Comparison of ENCODE assay signal across 21 cellular contexts in genomic region chr4:83259586-83259985, GRCh38. TPM values are rescaled to one million over a fixed set of nuclear protein-coding genes. Genes with fewer than 3 reads are reported as not detected.
DNase-seq lines count a peak whose midpoint lies in the region; ATAC-seq, FAIRE-seq and TF ChIP-seq lines count a peak whose summit lies in the region.
"Had no signal": no experiment of that assay in that cellular context is flagged by ENCODE, and none has a peak within 500 bp of the region (broad histone marks: within the 10 kb centered on the region; RNA-seq: fewer than 3 reads in every experiment).

No MANE protein-coding gene starts in this region.

- peak overlapping the region in 2 of 4 donors; percentile 28 to 31 for H3K4me3 Mint-ChIP-seq in IgD-negative memory B cell
- H3K4me3 Mint-ChIP-seq: activated naive CD8-positive, alpha-beta T cell treated with anti-CD3 and anti-CD28 coated beads, Interleukin-2, amount 10 ng/mL, durations not matched to agents 7 days and 5 days; stimulated activated naive CD8-positive, alpha-beta T cell treated with anti-CD3 and anti-CD28 coated beads, Interleukin-15, Interleukin-2, amounts not matched to agents 100 ng/mL and 50 ng/mL, for 24 hours had no signal

- peak; percentile 63 for FAIRE-seq in GM12891 (lab: Jason Lieb, UNC)
- FAIRE-seq: bronchial epithelial cell had no signal

- TF ChIP-seq CTCF in tibial nerve (IDR thresholded peaks at IDR 0.05): no peak

- no peak overlapping the region for H2AK5ac ChIP-seq in mesenchymal stem cell (ENCODE audit: low read length, severe bottlenecking)

- TF ChIP-seq EP300 in tibial nerve (IDR thresholded peaks at IDR 0.05): no peak

- TF ChIP-seq POLR2A in GM12891 (IDR thresholded peaks at IDR 0.05; ENCODE audit: low read depth, low read length): no peak
- TF ChIP-seq POLR2A in tibial nerve (IDR thresholded peaks at IDR 0.05): no peak

- ATAC-seq in GM21367 (IDR thresholded peaks at IDR 0.05; ENCODE audit: unreplicated experiment) (peak; percentile 38), HG02852 (IDR thresholded peaks at IDR 0.05; ENCODE audit: unreplicated experiment) (no peak)
- ATAC-seq: sciatic nerve had no signal

- H3K79me1 ChIP-seq in mesenchymal stem cell (replicated peaks; ENCODE audit: low read length, poor library complexity, severe bottlenecking): no peaks in the 10 kb centered on the region

- no peak overlapping the region for H3K14ac ChIP-seq in mesenchymal stem cell (ENCODE audit: low read length in 2 of 2)

- H3K18ac ChIP-seq in mesenchymal stem cell (ENCODE audit: low read depth in 1 of 2, low read length in 2 of 2): no peak overlapping the region

- no peak overlapping the region for H3K27ac ChIP-seq in mesenchymal stem cell (ENCODE audit: low read length, poor library complexity, severe bottlenecking)
- H3K27ac ChIP-seq in tibial nerve: no peak overlapping the region
- H3K27ac ChIP-seq: Peyer's patch had no signal

- DNase-seq in GM12891 (ENCODE audit: insufficient read length, low spot score): no peak
- no peak for DNase-seq in mesenchymal stem cell
- DNase-seq in NCI-H2029 treated with DMSO at 0.1 percent for 48 hours (lab: John Stamatoyannopoulos, UW): no peak
- no peak for DNase-seq in tibial nerve (ENCODE audit: low spot score in 2 of 2)
- DNase-seq: activated CD4-positive, CD25-positive, alpha-beta regulatory T cell treated with anti-CD3 and anti-CD28 coated beads, Interleukin-2, amount 50 U/mL, for 72 hours; activated naive CD8-positive, alpha-beta T cell treated with anti-CD3 and anti-CD28 coated beads, Interleukin-2, amount 10 ng/mL, durations not matched to agents 7 days and 5 days; COR-L47; dermis blood vessel endothelial cell; GOT3; Karpas-422; NCI-H82; occipital lobe; Peyer's patch; stimulated activated CD4-positive, alpha-beta T cell treated with anti-CD3 and anti-CD28 coated beads, Interleukin-1b, Interleukin-23, amount 100 ng/mL, for 48 hours; T1000 had no signal

- H3K27me3 ChIP-seq in mesenchymal stem cell (ENCODE audit: control insufficient read depth in 1 of 2, insufficient read depth in 1 of 2, low read length in 2 of 2) (no peaks in the 10 kb centered on the region), tibial nerve (no peaks in the 10 kb centered on the region)
- H3K27me3 ChIP-seq: Peyer's patch had no signal

- H3K27me3 Mint-ChIP-seq in IgD-negative memory B cell: no peaks in the 10 kb centered on the region
- H3K27me3 Mint-ChIP-seq: activated naive CD8-positive, alpha-beta T cell treated with anti-CD3 and anti-CD28 coated beads, Interleukin-2, amount 10 ng/mL, durations not matched to agents 7 days and 5 days; stimulated activated naive CD8-positive, alpha-beta T cell treated with anti-CD3 and anti-CD28 coated beads, Interleukin-15, Interleukin-2, amounts not matched to agents 100 ng/mL and 50 ng/mL, for 24 hours had no signal

- H3K23ac ChIP-seq in mesenchymal stem cell (ENCODE audit: low read length in 2 of 2): no peak overlapping the region

- H2BK12ac ChIP-seq in mesenchymal stem cell (ENCODE audit: low read length in 2 of 2): no peak overlapping the region

- H3K4ac ChIP-seq in mesenchymal stem cell (ENCODE audit: low read depth in 1 of 2, low read length in 2 of 2): no peak overlapping the region

- H3K9me3 Mint-ChIP-seq in IgD-negative memory B cell: no peaks in the 10 kb centered on the region
- H3K9me3 Mint-ChIP-seq: activated naive CD8-positive, alpha-beta T cell treated with anti-CD3 and anti-CD28 coated beads, Interleukin-2, amount 10 ng/mL, durations not matched to agents 7 days and 5 days; stimulated activated naive CD8-positive, alpha-beta T cell treated with anti-CD3 and anti-CD28 coated beads, Interleukin-15, Interleukin-2, amounts not matched to agents 100 ng/mL and 50 ng/mL, for 24 hours had no signal

- H3K9ac ChIP-seq in mesenchymal stem cell (ENCODE audit: low read length): peak overlapping the region; percentile 37

- no peak overlapping the region for H2BK5ac ChIP-seq in mesenchymal stem cell (ENCODE audit: low read depth, low read length, poor library complexity, severe bottlenecking)

- H4K91ac ChIP-seq in mesenchymal stem cell (ENCODE audit: low read length): no peak overlapping the region

- no peak overlapping the region for H2BK15ac ChIP-seq in mesenchymal stem cell (ENCODE audit: low read depth, poor library complexity, severe bottlenecking)

- H3K36me3 Mint-ChIP-seq in IgD-negative memory B cell: no peaks in the 10 kb centered on the region

- peak overlapping the region in 2 of 3 donors; percentile 4 to 82 for H3K27ac Mint-ChIP-seq in IgD-negative memory B cell
- H3K27ac Mint-ChIP-seq: stimulated activated naive CD8-positive, alpha-beta T cell treated with anti-CD3 and anti-CD28 coated beads, Interleukin-15, Interleukin-2, amounts not matched to agents 100 ng/mL and 50 ng/mL, for 24 hours had no signal

- H3K4me1 ChIP-seq in mesenchymal stem cell (ENCODE audit: control insufficient read depth, insufficient read depth, low read depth, low read length) (peaks cover 11% of the 10 kb centered on the region), tibial nerve (peaks cover 0 to 31% (median 6%) of the 10 kb centered on the region in 4 donors)

- H2AFZ ChIP-seq in mesenchymal stem cell (ENCODE audit: low read depth, low read length): no peak overlapping the region

- H4K8ac ChIP-seq in mesenchymal stem cell (ENCODE audit: low read length): no peak overlapping the region

- no peak overlapping the region for H3K4me2 ChIP-seq in mesenchymal stem cell (ENCODE audit: low read length, poor library complexity, severe bottlenecking)

- H3K9me3 ChIP-seq in mesenchymal stem cell (ENCODE audit: control insufficient read depth, low read length): no peaks in the 10 kb centered on the region
- H3K9me3 ChIP-seq in tibial nerve: no peaks in the 10 kb centered on the region
- H3K9me3 ChIP-seq: Peyer's patch had no signal

- H2BK120ac ChIP-seq in mesenchymal stem cell (ENCODE audit: low read depth, low read length): no peak overlapping the region

- no CpG with 5 or more reads among the region's 1 CpG for WGBS in mesenchymal stem cell
- WGBS in tibial nerve, 2 donors: 87 to 89% methylated on average over 1 of the region's 1 CpG

- peaks cover 28 to 39% (median 36%) of the 10 kb centered on the region in 3 donors for H3K4me1 Mint-ChIP-seq in IgD-negative memory B cell

- H3K36me3 ChIP-seq in mesenchymal stem cell (ENCODE audit: control insufficient read depth in 1 of 2, insufficient read depth in 2 of 2, low read depth in 1 of 2, low read length in 2 of 2) (peaks cover 0 to 17% of the 10 kb centered on the region in 2 experiments), tibial nerve (no peaks in the 10 kb centered on the region)
- H3K36me3 ChIP-seq: Peyer's patch had no signal

- H3K4me3 ChIP-seq in mesenchymal stem cell (ENCODE audit: insufficient read depth in 1 of 2, low read depth in 1 of 2, low read length in 2 of 2) (no peak overlapping the region), tibial nerve (no peak overlapping the region)
- H3K4me3 ChIP-seq: Peyer's patch had no signal

TF ChIP-seq in GM12891, 5 proteins besides CTCF, POLR2A, EP300 and RAD21:
- TF ChIP-seq POU2F2 (IDR thresholded peaks at IDR 0.05; ENCODE audit: low read depth, low read length): no peak
- TF ChIP-seq TAF1 (IDR thresholded peaks at IDR 0.05; ENCODE audit: low read depth, low read length): no peak
- no peak for TF ChIP-seq POLR2AphosphoS5 (IDR thresholded peaks at IDR 0.05; ENCODE audit: low read depth, low read length)
- no peak for TF ChIP-seq SPI1 (IDR thresholded peaks at IDR 0.05; ENCODE audit: low read depth, low read length)
- no peak for TF ChIP-seq PAX5 (IDR thresholded peaks at IDR 0.05; ENCODE audit: insufficient read depth, low read length, severe bottlenecking)
TF ChIP-seq in GM12891: peak in this region for 0.

RNA-seq across cellular contexts. Expression of gene COQ2, which starts 25.0 kb away (rescaled TPM):
- 3.4 TPM for polyA plus RNA-seq in GM12891 (2012; ENCODE audit: low read depth, missing spikeins)
- 9.8 TPM for polyA plus RNA-seq in IgD-negative memory B cell
- 11.2 TPM for polyA plus RNA-seq in mesenchymal stem cell (2013, experiment 1 of 2)
- polyA plus RNA-seq in mesenchymal stem cell (2013, experiment 2 of 2): 11.6 TPM
- 10 to 100 TPM in 3 of 4 donors, 1 to 10 TPM in 1; 9.2 to 17.7 (median 11.6) TPM for total RNA-seq in tibial nerve
